In the genomic region with DNA sequence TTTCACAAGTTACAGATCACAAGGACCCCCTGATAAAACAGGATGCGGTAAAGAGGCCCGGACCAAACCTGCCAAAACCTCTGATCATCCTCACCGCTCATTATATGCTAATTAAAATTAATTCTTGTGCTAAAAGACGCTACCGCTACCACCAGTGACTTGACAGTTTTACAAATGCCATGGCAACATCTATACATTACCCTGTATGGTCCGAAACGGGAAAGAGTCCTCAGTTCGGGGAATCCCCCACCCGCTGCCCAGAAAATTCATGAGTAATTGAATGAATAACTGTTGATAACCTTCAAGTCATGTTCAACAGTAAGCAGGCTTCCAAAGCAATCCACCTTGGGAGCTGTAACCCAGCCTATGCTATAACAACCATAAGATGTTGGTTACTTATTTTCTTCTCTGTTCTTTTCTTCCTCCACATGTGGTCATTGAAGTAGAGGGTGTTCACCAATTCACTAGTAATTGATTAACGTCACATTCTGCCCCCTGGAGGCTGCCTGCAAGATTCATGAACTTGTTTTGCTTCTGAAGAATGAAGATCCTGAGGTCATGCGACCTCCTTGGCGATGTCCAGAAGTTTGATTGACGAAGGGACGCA, we compare ENCODE assay signal across 1 cellular context.
TF ChIP-seq lines count a peak whose summit lies in the region.

No MANE protein-coding gene starts in this region.

TF ChIP-seq in GM23338, 12 proteins besides CTCF, POLR2A, EP300 and RAD21 (continued from another document):
- TF ChIP-seq, protein P1, sequence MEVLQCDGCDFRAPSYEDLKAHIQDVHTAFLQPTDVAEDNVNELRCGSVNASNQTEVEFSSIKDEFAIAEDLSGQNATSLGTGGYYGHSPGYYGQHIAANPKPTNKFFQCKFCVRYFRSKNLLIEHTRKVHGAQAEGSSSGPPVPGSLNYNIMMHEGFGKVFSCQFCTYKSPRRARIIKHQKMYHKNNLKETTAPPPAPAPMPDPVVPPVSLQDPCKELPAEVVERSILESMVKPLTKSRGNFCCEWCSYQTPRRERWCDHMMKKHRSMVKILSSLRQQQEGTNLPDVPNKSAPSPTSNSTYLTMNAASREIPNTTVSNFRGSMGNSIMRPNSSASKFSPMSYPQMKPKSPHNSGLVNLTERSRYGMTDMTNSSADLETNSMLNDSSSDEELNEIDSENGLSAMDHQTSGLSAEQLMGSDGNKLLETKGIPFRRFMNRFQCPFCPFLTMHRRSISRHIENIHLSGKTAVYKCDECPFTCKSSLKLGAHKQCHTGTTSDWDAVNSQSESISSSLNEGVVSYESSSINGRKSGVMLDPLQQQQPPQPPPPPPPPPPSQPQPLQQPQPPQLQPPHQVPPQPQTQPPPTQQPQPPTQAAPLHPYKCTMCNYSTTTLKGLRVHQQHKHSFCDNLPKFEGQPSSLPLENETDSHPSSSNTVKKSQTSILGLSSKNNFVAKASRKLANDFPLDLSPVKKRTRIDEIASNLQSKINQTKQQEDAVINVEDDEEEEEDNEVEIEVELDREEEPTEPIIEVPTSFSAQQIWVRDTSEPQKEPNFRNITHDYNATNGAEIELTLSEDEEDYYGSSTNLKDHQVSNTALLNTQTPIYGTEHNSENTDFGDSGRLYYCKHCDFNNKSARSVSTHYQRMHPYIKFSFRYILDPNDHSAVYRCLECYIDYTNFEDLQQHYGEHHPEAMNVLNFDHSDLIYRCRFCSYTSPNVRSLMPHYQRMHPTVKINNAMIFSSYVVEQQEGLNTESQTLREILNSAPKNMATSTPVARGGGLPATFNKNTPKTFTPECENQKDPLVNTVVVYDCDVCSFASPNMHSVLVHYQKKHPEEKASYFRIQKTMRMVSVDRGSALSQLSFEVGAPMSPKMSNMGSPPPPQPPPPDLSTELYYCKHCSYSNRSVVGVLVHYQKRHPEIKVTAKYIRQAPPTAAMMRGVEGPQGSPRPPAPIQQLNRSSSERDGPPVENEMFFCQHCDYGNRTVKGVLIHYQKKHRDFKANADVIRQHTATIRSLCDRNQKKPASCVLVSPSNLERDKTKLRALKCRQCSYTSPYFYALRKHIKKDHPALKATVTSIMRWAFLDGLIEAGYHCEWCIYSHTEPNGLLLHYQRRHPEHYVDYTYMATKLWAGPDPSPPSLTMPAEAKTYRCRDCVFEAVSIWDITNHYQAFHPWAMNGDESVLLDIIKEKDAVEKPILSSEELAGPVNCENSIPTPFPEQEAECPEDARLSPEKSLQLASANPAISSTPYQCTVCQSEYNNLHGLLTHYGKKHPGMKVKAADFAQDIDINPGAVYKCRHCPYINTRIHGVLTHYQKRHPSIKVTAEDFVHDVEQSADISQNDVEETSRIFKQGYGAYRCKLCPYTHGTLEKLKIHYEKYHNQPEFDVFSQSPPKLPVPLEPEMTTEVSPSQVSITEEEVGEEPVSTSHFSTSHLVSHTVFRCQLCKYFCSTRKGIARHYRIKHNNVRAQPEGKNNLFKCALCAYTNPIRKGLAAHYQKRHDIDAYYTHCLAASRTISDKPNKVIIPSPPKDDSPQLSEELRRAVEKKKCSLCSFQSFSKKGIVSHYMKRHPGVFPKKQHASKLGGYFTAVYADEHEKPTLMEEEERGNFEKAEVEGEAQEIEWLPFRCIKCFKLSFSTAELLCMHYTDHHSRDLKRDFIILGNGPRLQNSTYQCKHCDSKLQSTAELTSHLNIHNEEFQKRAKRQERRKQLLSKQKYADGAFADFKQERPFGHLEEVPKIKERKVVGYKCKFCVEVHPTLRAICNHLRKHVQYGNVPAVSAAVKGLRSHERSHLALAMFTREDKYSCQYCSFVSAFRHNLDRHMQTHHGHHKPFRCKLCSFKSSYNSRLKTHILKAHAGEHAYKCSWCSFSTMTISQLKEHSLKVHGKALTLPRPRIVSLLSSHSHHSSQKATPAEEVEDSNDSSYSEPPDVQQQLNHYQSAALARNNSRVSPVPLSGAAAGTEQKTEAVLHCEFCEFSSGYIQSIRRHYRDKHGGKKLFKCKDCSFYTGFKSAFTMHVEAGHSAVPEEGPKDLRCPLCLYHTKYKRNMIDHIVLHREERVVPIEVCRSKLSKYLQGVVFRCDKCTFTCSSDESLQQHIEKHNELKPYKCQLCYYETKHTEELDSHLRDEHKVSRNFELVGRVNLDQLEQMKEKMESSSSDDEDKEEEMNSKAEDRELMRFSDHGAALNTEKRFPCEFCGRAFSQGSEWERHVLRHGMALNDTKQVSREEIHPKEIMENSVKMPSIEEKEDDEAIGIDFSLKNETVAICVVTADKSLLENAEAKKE (CRISPR knock-in tag; IDR thresholded peaks at IDR 0.05): no peak
- no peak for TF ChIP-seq EZH2 (IDR thresholded peaks at IDR 0.05; ENCODE audit: low read depth, unreplicated experiment)
- TF ChIP-seq, protein P2, sequence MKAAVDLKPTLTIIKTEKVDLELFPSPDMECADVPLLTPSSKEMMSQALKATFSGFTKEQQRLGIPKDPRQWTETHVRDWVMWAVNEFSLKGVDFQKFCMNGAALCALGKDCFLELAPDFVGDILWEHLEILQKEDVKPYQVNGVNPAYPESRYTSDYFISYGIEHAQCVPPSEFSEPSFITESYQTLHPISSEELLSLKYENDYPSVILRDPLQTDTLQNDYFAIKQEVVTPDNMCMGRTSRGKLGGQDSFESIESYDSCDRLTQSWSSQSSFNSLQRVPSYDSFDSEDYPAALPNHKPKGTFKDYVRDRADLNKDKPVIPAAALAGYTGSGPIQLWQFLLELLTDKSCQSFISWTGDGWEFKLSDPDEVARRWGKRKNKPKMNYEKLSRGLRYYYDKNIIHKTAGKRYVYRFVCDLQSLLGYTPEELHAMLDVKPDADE (IDR thresholded peaks at IDR 0.05): no peak
- no peak for TF ChIP-seq EZH2phosphoT487 (IDR thresholded peaks at IDR 0.05; ENCODE audit: unreplicated experiment)
